9 cellular contexts compared by ENCODE assay signal in genomic region chr10:75613685-75614587, GRCh38.
DNase-seq lines count a peak whose midpoint lies in the region; ATAC-seq, FAIRE-seq and TF ChIP-seq lines count a peak whose summit lies in the region.
"Had no signal": no experiment of that assay in that cellular context is flagged by ENCODE, and none has a peak within 500 bp of the region (broad histone marks: within the 10 kb centered on the region; RNA-seq: fewer than 3 reads in every experiment).

No MANE protein-coding gene starts in this region.

- TF ChIP-seq EP300 in stomach (IDR thresholded peaks at IDR 0.05): no peak

- H3K36me3 ChIP-seq in WERI-Rb-1 (no peaks in the 10 kb centered on the region), stomach (no peaks in the 10 kb centered on the region)

- TF ChIP-seq CTCF in WERI-Rb-1 (IDR thresholded peaks at IDR 0.05; ENCODE audit: low read depth, low read length) (no peak), stomach (IDR thresholded peaks at IDR 0.05) (no peak)

- peaks cover 8 to 45% (median 21%) of the 10 kb centered on the region in 4 donors for H3K4me1 ChIP-seq in stomach

- 53 to 61% (median 60%) methylated on average over 10 of the region's 10 CpGs for WGBS in stomach, 5 donors

- ATAC-seq in GM19397 (IDR thresholded peaks at IDR 0.05; ENCODE audit: unreplicated experiment) (peak; percentile 46), HG03103 (IDR thresholded peaks at IDR 0.05; ENCODE audit: low read depth, unreplicated experiment) (peak; percentile 34)

- FAIRE-seq in GM12892 (lab: Jason Lieb, UNC): no peak

- H3K4me3 ChIP-seq in WERI-Rb-1 (ENCODE audit: low read depth, low read length): no peak overlapping the region
- H3K4me3 ChIP-seq in stomach: no peak overlapping the region

- H3K27me3 ChIP-seq in WERI-Rb-1 (ENCODE audit: insufficient read depth, low read depth, severe bottlenecking) (no peaks in the 10 kb centered on the region), stomach (no peaks in the 10 kb centered on the region)

- TF ChIP-seq POLR2A in GM12892 (IDR thresholded peaks at IDR 0.05; ENCODE audit: low read depth, low read length) (no peak), stomach (IDR thresholded peaks at IDR 0.05) (no peak)

- H3K27ac ChIP-seq in WERI-Rb-1 (peak overlapping the region; percentile 37; the same call in 1 of the 2 replicates), stomach (peak overlapping the region in 1 of 5 donors; percentile 8)

- intact Hi-C loops in stomach (cut with DNase I; ENCODE audit: low total_unique reads): no loop called here

- H3K9me3 ChIP-seq in WERI-Rb-1 (ENCODE audit: severe bottlenecking): no peaks in the 10 kb centered on the region
- H3K9me3 ChIP-seq in stomach: no peaks in the 10 kb centered on the region

- DNase-seq in WERI-Rb-1 (no peak), pons (ENCODE audit: low spot score) (peak; percentile 43), NAMALWA (ENCODE audit: low spot score) (no peak), GM12892 (ENCODE audit: insufficient read length) (no peak), stomach (no peak), GM03348 (ENCODE audit: low spot score) (no peak)
- DNase-seq: IMR-90 had no signal
